In genomic region chr1:40817791-40818263, GRCh38 we compare ENCODE assay signal across 11 cellular contexts. TPM values are rescaled to one million over a fixed set of nuclear protein-coding genes. Genes with fewer than 3 reads are reported as not detected.
DNase-seq lines count a peak whose midpoint lies in the region; ATAC-seq and TF ChIP-seq lines count a peak whose summit lies in the region.
"Had no signal": no experiment of that assay in that cellular context is flagged by ENCODE, and none has a peak within 500 bp of the region (broad histone marks: within the 10 kb centered on the region; RNA-seq: fewer than 3 reads in every experiment).

No MANE protein-coding gene starts in this region.

- peak overlapping the region in 6 of 8 donors; percentile 64 to 90 (median 77) for H3K27ac Mint-ChIP-seq in CD8-positive, alpha-beta memory T cell

- H2AFZ ChIP-seq in osteoblast (ENCODE audit: low read length) = no peak overlapping the region

- no peaks in the 10 kb centered on the region for H3K9me3 ChIP-seq in CD8-positive, alpha-beta memory T cell (ENCODE audit: low read length)
- no peaks in the 10 kb centered on the region for H3K9me3 ChIP-seq in ectodermal cell (ENCODE audit: control insufficient read depth, low read length)
- no peaks in the 10 kb centered on the region for H3K9me3 ChIP-seq in osteoblast (ENCODE audit: low read depth, low read length)

- no peaks in the 10 kb centered on the region for H3K36me3 ChIP-seq in CD8-positive, alpha-beta memory T cell (ENCODE audit: insufficient read depth, low read length)
- H3K36me3 ChIP-seq in ectodermal cell (ENCODE audit: control insufficient read depth, insufficient read depth, low read length) (no peaks in the 10 kb centered on the region), osteoblast (ENCODE audit: insufficient read depth, low read length) (no peaks in the 10 kb centered on the region)

- peak; percentile 20 for ATAC-seq in HG02678 (IDR thresholded peaks at IDR 0.05; ENCODE audit: unreplicated experiment)

- whole genome bisulfite sequencing in ectodermal cell, 2 experiments = 28 to 32% methylated on average over 19 of the region's 19 CpGs

- no peaks in the 10 kb centered on the region for H3K9me3 Mint-ChIP-seq in CD8-positive, alpha-beta memory T cell

- no peak for DNase-seq in CD8-positive, alpha-beta memory T cell
- DNase-seq in osteoblast (ENCODE audit: insufficient read length, low spot score, missing footprints) (no peak), SHP77 (lab: John Stamatoyannopoulos, UW) (no peak), NCI-H226 (no peak), NCI-H2081 (lab: John Stamatoyannopoulos, UW) (no peak)
- no peak for DNase-seq in stimulated activated CD8-positive, alpha-beta memory T cell treated with anti-CD3 and anti-CD28 coated beads, Interleukin-4, amount 100 ng/mL, for 48 hours
- DNase-seq: NCI-H510A had no signal

- no peaks in the 10 kb centered on the region for H3K36me3 Mint-ChIP-seq in CD8-positive, alpha-beta memory T cell

- peak overlapping the region; percentile 9 for H3K27ac ChIP-seq in CD8-positive, alpha-beta memory T cell (ENCODE audit: low read depth, low read length)
- H3K27ac ChIP-seq in ectodermal cell (ENCODE audit: insufficient read depth, low read depth, low read length, poor library complexity, severe bottlenecking) = no peak overlapping the region
- H3K27ac ChIP-seq in osteoblast (ENCODE audit: low read depth, low read length) = no peak overlapping the region

- peaks cover 6% of the 10 kb centered on the region for H3K4me1 ChIP-seq in CD8-positive, alpha-beta memory T cell (ENCODE audit: insufficient read depth, low read length)
- H3K4me1 ChIP-seq in ectodermal cell (ENCODE audit: control insufficient read depth, insufficient read depth, low read length) (peaks cover 9% of the 10 kb centered on the region), osteoblast (ENCODE audit: insufficient read depth, low read length) (no peaks in the 10 kb centered on the region)

- peak overlapping the region; percentile 56 for H3K4me3 ChIP-seq in CD8-positive, alpha-beta memory T cell (ENCODE audit: low read length)
- peak overlapping the region; percentile 42 for H3K4me3 ChIP-seq in ectodermal cell (ENCODE audit: insufficient read depth, low read depth, low read length)
- peak overlapping the region; percentile 65 for H3K4me3 ChIP-seq in osteoblast (ENCODE audit: insufficient read depth, low read length)
- H3K4me3 ChIP-seq: lung had no signal

- no peaks in the 10 kb centered on the region for H3K79me2 ChIP-seq in osteoblast (ENCODE audit: insufficient read depth, low read length)

- TF ChIP-seq CTCF in osteoblast (IDR thresholded peaks at IDR 0.05; ENCODE audit: extremely low read depth, low read depth, low read length) = no peak

- CTCF ChIA-PET in CD8-positive, alpha-beta memory T cell (lab: Charles Lee) = no interaction called here

- POLR2A ChIA-PET in CD8-positive, alpha-beta memory T cell (lab: Charles Lee) = interaction anchor here (1.2 kb wide), 1 partner anchor 92 kb away, joined by 3 read pairs; no protein-coding TSS in a partner anchor

- H3K4me3 Mint-ChIP-seq in CD8-positive, alpha-beta memory T cell = peak overlapping the region; percentile 73 to 93 (median 85)

- peaks cover 4 to 18% (median 5%) of the 10 kb centered on the region in 3 donors for H3K4me1 Mint-ChIP-seq in CD8-positive, alpha-beta memory T cell

- no peaks in the 10 kb centered on the region for H3K27me3 Mint-ChIP-seq in CD8-positive, alpha-beta memory T cell

- no peaks in the 10 kb centered on the region for H4K20me1 ChIP-seq in osteoblast (ENCODE audit: insufficient read depth, low read length)

- no peaks in the 10 kb centered on the region for H3K27me3 ChIP-seq in CD8-positive, alpha-beta memory T cell (ENCODE audit: insufficient read depth, low read length, poor library complexity, severe bottlenecking)
- H3K27me3 ChIP-seq in ectodermal cell (ENCODE audit: control insufficient read depth, insufficient read depth, low read length, poor library complexity, severe bottlenecking) (peaks cover 19% of the 10 kb centered on the region), osteoblast (ENCODE audit: insufficient read depth, low read length) (peaks cover 16% of the 10 kb centered on the region)

- H3K4me2 ChIP-seq in osteoblast (ENCODE audit: insufficient read depth, low read length) = peak overlapping the region; percentile 65

RNA-seq across cellular contexts. Expression of gene KCNQ4, which starts 34.2 kb away (rescaled TPM):
- under 1 TPM; 0.09 to 0.16 TPM for total RNA-seq in CD8-positive, alpha-beta memory T cell
- polyA plus RNA-seq in CD8-positive, alpha-beta memory T cell = not detected
- polyA plus RNA-seq in ectodermal cell (2013, experiment 1 of 4) = 3.7 TPM
- 5.8 TPM for polyA plus RNA-seq in ectodermal cell (2013, experiment 2 of 4)
- 2.5 TPM for polyA plus RNA-seq in ectodermal cell (2013, experiment 3 of 4)
- 3.9 TPM for polyA plus RNA-seq in ectodermal cell (2013, experiment 4 of 4)
- not detected in 2 replicates for total RNA-seq in osteoblast
- total RNA-seq: dermis microvascular lymphatic vessel endothelial cell had no signal

RNA-seq across cellular contexts. Expression of gene CITED4, which starts 44.3 kb away (rescaled TPM):
- 1 to 10 TPM; 1.3 to 1.7 TPM for total RNA-seq in CD8-positive, alpha-beta memory T cell
- 16.4 TPM for polyA plus RNA-seq in CD8-positive, alpha-beta memory T cell
- 6.6 TPM for polyA plus RNA-seq in ectodermal cell (2013, experiment 1 of 4)
- polyA plus RNA-seq in ectodermal cell (2013, experiment 2 of 4) = 6.8 TPM
- 10.6 TPM for polyA plus RNA-seq in ectodermal cell (2013, experiment 3 of 4)
- 10.3 TPM for polyA plus RNA-seq in ectodermal cell (2013, experiment 4 of 4)
- total RNA-seq in osteoblast = 1.2 and 3.3 TPM in 2 replicates
